8 cellular contexts compared by ENCODE assay signal in the genomic region with DNA sequence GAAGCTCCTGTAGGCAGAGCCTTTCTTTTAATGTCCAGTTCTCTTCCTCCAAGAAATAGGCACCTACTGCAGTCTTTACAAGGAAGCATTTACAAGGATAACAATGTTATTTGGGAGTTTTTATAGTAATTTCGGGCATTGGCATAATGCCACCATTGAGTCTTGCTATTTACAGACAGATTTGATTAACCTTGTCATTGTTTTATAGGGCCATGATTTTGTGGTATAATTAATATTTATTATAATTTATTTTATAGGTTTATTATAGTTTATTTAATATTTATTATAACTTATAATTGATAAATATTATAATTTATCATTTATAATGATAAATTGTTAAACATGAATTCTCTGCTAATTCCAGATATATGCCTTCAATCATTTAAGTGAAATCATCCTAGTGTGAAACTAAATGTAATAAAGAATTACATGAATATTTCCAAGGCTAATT. TPM values are rescaled to one million over a fixed set of nuclear protein-coding genes. Genes with fewer than 3 reads are reported as not detected.
DNase-seq lines count a peak whose midpoint lies in the region; ATAC-seq and TF ChIP-seq lines count a peak whose summit lies in the region.

No MANE protein-coding gene starts in this region.

- in situ Hi-C loops in ACHN (cut with HindIII; ENCODE audit: low pct_ligation_motif_present, low pct_unique_long_range_greater_than_20kb, low sequenced_read_pairs), result no loop called here

- POLR2A ChIA-PET in activated B cell treated with CpG ODN at 0.5 μM for 24 hours (lab: Charles Lee), result interaction anchor here (1.5 kb wide), 2 partner anchors 1182 to 1372 kb away, joined by 3 to 8 read pairs; a partner anchor contains a TSS

- no peak for DNase-seq in T-helper 2 cell treated with Interferon-gamma antibody and Interleukin-4, amounts not matched to agents 5 μg/mL and 100 μg/mL, for 36 hours (ENCODE audit: low spot score)
- DNase-seq in T-helper 2 cell (no peak), activated B cell treated with CpG ODN at 0.5 μM for 24 hours (no peak), NCI-H345 (lab: John Stamatoyannopoulos, UW) (no peak), ACHN (no peak)

- peaks cover 5% of the 10 kb centered on the region for H3K27me3 Mint-ChIP-seq in T-helper 2 cell treated with Interferon-gamma antibody and Interleukin-4, amounts not matched to agents 5 μg/mL and 100 μg/mL, for 36 hours (ENCODE audit: low read depth)
- no peaks in the 10 kb centered on the region for H3K27me3 Mint-ChIP-seq in activated B cell treated with CpG ODN at 0.5 μM for 24 hours

- no peak for TF ChIP-seq CTCF in activated B cell treated with CpG ODN at 0.5 μM for 24 hours (IDR thresholded peaks at IDR 0.05)

- H3K9me3 Mint-ChIP-seq in T-helper 2 cell treated with Interferon-gamma antibody and Interleukin-4, amounts not matched to agents 5 μg/mL and 100 μg/mL, for 36 hours, result no peaks in the 10 kb centered on the region
- H3K9me3 Mint-ChIP-seq in activated B cell treated with CpG ODN at 0.5 μM for 24 hours, result no peaks in the 10 kb centered on the region

- H3K36me3 ChIP-seq in iPS-15b (ENCODE audit: control insufficient read depth, insufficient read depth, low read length) (peaks cover 4% of the 10 kb centered on the region), subcutaneous abdominal adipose tissue (ENCODE audit: control insufficient read depth in 5 of 5, insufficient read depth in 5 of 5, low read length in 5 of 5) (peaks cover 0 to 8% (median 2%) of the 10 kb centered on the region in 5 donors)

- no peak for ATAC-seq in activated B cell treated with CpG ODN at 0.5 μM for 24 hours (ENCODE audit: low read depth)
- no peak for ATAC-seq in HG02885 (IDR thresholded peaks at IDR 0.05; ENCODE audit: poor library complexity, unreplicated experiment)

- H3K4me3 Mint-ChIP-seq in T-helper 2 cell treated with Interferon-gamma antibody and Interleukin-4, amounts not matched to agents 5 μg/mL and 100 μg/mL, for 36 hours, result peak overlapping the region; percentile 98
- peak overlapping the region; percentile 97 for H3K4me3 Mint-ChIP-seq in activated B cell treated with CpG ODN at 0.5 μM for 24 hours

- peak overlapping the region; percentile 89 for H3K27ac ChIP-seq in subcutaneous abdominal adipose tissue (ENCODE audit: low read depth, low read length)

- peaks cover 17% of the 10 kb centered on the region for H3K36me3 Mint-ChIP-seq in T-helper 2 cell treated with Interferon-gamma antibody and Interleukin-4, amounts not matched to agents 5 μg/mL and 100 μg/mL, for 36 hours (ENCODE audit: low read depth)
- H3K36me3 Mint-ChIP-seq in activated B cell treated with CpG ODN at 0.5 μM for 24 hours (ENCODE audit: low read depth), result peaks cover 29% of the 10 kb centered on the region

- H3K4me3 ChIP-seq in iPS-15b (ENCODE audit: low read depth, low read length), result peak overlapping the region; percentile 74
- H3K4me3 ChIP-seq in subcutaneous abdominal adipose tissue (ENCODE audit: low read depth in 1 of 5, low read length in 5 of 5), result peak overlapping the region; percentile 49 to 95 (median 88)

- CTCF ChIA-PET in activated B cell treated with CpG ODN at 0.5 μM for 24 hours (lab: Charles Lee), result interaction anchor here (1.2 kb wide), 1 partner anchor 10 kb away, joined by 3 read pairs; no protein-coding TSS in a partner anchor

- H3K9me3 ChIP-seq in iPS-15b (ENCODE audit: control insufficient read depth, insufficient read depth, low read length), result no peaks in the 10 kb centered on the region
- H3K9me3 ChIP-seq in subcutaneous abdominal adipose tissue (ENCODE audit: control insufficient read depth in 5 of 5, low read length in 5 of 5), result no peaks in the 10 kb centered on the region

- intact Hi-C loops in activated B cell treated with CpG ODN at 0.5 μM for 24 hours (cut with micrococcal nuclease), result no loop called here

- H3K4me1 ChIP-seq in iPS-15b (ENCODE audit: control insufficient read depth, insufficient read depth, low read length) (no peaks in the 10 kb centered on the region), subcutaneous abdominal adipose tissue (ENCODE audit: control insufficient read depth in 5 of 5, insufficient read depth in 5 of 5, low read length in 5 of 5) (peaks cover 3 to 8% (median 7%) of the 10 kb centered on the region in 5 donors)

- peak overlapping the region; percentile 90 for H3K27ac Mint-ChIP-seq in T-helper 2 cell treated with Interferon-gamma antibody and Interleukin-4, amounts not matched to agents 5 μg/mL and 100 μg/mL, for 36 hours
- peak overlapping the region; percentile 89 for H3K27ac Mint-ChIP-seq in activated B cell treated with CpG ODN at 0.5 μM for 24 hours

- H3K9ac ChIP-seq in iPS-15b (ENCODE audit: low read depth, low read length) (no peak overlapping the region), subcutaneous abdominal adipose tissue (ENCODE audit: low read length in 5 of 5) (peak overlapping the region in 1 of 5 donors; percentile 64)

- H3K27me3 ChIP-seq in iPS-15b (ENCODE audit: control insufficient read depth, insufficient read depth, low read length) (no peaks in the 10 kb centered on the region), subcutaneous abdominal adipose tissue (ENCODE audit: control insufficient read depth in 5 of 5, insufficient read depth in 4 of 5, low read length in 5 of 5) (no peaks in the 10 kb centered on the region)

- H3K4me1 Mint-ChIP-seq in T-helper 2 cell treated with Interferon-gamma antibody and Interleukin-4, amounts not matched to agents 5 μg/mL and 100 μg/mL, for 36 hours (ENCODE audit: low read depth), result peaks cover 28% of the 10 kb centered on the region
- peaks cover 23% of the 10 kb centered on the region for H3K4me1 Mint-ChIP-seq in activated B cell treated with CpG ODN at 0.5 μM for 24 hours

RNA-seq across cellular contexts. Expression of a gene that starts 0.6 kb away (rescaled TPM):
- total RNA-seq in activated B cell treated with CpG ODN at 0.5 μM for 24 hours, result 23.4 and 26.8 TPM in 2 replicates
